Comparison of ENCODE assay signal across 1 cellular context in the genomic region with DNA sequence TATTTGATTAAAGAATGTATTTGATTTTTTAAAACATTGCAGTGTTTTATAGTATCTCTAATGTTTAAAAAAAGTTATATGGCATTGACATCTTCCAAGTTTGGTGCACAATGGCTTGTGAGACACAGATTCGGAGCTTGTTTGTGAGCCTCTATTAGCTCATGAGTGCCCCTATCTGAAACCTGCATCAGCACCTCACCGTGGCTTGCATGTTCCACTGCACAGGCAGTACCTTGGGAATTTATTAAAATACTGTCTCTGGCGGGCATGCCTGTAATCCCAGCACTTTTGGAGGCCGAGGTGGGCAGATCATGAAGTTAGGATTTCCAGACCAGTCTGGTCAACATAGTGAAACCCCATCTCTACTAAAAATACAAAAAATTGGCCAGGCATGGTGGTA.
TF ChIP-seq lines count a peak whose summit lies in the region.

No MANE protein-coding gene starts in this region.

TF ChIP-seq in HCT116, 20 proteins besides CTCF, POLR2A, EP300 and RAD21:
- TF ChIP-seq TCF7L2 (IDR thresholded peaks at IDR 0.05; ENCODE audit: borderline replicate concordance, extremely low read depth, insufficient read depth, insufficient read length) (no peak), CEBPB (IDR thresholded peaks at IDR 0.05; ENCODE audit: low read depth) (no peak), YY1 (IDR thresholded peaks at IDR 0.05; ENCODE audit: extremely low read depth, insufficient replicate concordance, low read depth, low read length) (no peak), JUND (IDR thresholded peaks at IDR 0.05) (no peak), SIN3A (IDR thresholded peaks at IDR 0.05; ENCODE audit: low read depth) (no peak), SRF (IDR thresholded peaks at IDR 0.05; ENCODE audit: low read depth) (no peak), EZH2phosphoT487 (IDR thresholded peaks at IDR 0.05; ENCODE audit: borderline replicate concordance) (no peak), EGR1 (IDR thresholded peaks at IDR 0.05; ENCODE audit: low read depth) (no peak), ELF1 (IDR thresholded peaks at IDR 0.05; ENCODE audit: borderline replicate concordance, low read depth) (no peak), SP1 (IDR thresholded peaks at IDR 0.05; ENCODE audit: low read depth) (no peak)
- TF ChIP-seq, protein P1, sequence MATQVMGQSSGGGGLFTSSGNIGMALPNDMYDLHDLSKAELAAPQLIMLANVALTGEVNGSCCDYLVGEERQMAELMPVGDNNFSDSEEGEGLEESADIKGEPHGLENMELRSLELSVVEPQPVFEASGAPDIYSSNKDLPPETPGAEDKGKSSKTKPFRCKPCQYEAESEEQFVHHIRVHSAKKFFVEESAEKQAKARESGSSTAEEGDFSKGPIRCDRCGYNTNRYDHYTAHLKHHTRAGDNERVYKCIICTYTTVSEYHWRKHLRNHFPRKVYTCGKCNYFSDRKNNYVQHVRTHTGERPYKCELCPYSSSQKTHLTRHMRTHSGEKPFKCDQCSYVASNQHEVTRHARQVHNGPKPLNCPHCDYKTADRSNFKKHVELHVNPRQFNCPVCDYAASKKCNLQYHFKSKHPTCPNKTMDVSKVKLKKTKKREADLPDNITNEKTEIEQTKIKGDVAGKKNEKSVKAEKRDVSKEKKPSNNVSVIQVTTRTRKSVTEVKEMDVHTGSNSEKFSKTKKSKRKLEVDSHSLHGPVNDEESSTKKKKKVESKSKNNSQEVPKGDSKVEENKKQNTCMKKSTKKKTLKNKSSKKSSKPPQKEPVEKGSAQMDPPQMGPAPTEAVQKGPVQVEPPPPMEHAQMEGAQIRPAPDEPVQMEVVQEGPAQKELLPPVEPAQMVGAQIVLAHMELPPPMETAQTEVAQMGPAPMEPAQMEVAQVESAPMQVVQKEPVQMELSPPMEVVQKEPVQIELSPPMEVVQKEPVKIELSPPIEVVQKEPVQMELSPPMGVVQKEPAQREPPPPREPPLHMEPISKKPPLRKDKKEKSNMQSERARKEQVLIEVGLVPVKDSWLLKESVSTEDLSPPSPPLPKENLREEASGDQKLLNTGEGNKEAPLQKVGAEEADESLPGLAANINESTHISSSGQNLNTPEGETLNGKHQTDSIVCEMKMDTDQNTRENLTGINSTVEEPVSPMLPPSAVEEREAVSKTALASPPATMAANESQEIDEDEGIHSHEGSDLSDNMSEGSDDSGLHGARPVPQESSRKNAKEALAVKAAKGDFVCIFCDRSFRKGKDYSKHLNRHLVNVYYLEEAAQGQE (IDR thresholded peaks at IDR 0.05; ENCODE audit: low read depth) = no peak
- TF ChIP-seq, protein P2, sequence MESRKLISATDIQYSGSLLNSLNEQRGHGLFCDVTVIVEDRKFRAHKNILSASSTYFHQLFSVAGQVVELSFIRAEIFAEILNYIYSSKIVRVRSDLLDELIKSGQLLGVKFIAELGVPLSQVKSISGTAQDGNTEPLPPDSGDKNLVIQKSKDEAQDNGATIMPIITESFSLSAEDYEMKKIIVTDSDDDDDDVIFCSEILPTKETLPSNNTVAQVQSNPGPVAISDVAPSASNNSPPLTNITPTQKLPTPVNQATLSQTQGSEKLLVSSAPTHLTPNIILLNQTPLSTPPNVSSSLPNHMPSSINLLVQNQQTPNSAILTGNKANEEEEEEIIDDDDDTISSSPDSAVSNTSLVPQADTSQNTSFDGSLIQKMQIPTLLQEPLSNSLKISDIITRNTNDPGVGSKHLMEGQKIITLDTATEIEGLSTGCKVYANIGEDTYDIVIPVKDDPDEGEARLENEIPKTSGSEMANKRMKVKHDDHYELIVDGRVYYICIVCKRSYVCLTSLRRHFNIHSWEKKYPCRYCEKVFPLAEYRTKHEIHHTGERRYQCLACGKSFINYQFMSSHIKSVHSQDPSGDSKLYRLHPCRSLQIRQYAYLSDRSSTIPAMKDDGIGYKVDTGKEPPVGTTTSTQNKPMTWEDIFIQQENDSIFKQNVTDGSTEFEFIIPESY (IDR thresholded peaks at IDR 0.05; ENCODE audit: extremely low read depth, insufficient replicate concordance, low read length) = no peak
- TF ChIP-seq, protein P3, sequence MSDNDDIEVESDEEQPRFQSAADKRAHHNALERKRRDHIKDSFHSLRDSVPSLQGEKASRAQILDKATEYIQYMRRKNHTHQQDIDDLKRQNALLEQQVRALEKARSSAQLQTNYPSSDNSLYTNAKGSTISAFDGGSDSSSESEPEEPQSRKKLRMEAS (IDR thresholded peaks at IDR 0.05) = no peak
- TF ChIP-seq, protein P4, sequence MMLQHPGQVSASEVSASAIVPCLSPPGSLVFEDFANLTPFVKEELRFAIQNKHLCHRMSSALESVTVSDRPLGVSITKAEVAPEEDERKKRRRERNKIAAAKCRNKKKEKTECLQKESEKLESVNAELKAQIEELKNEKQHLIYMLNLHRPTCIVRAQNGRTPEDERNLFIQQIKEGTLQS (IDR thresholded peaks at IDR 0.05) = no peak
